ENCODE assay signal across 30 cellular contexts in genomic region chr11:110909331-110909730, GRCh38.
A peak's percentile ranks its signal among the peaks of the same experiment; 100 is the strongest.
DNase-seq lines count a peak whose midpoint lies in the region; ATAC-seq, FAIRE-seq and TF ChIP-seq lines count a peak whose summit lies in the region.
"Had no signal": no experiment of that assay in that cellular context is flagged by ENCODE, and none has a peak within 500 bp of the region (broad histone marks: within the 10 kb centered on the region; RNA-seq: fewer than 3 reads in every experiment).

No MANE protein-coding gene starts in this region.

- no peak overlapping the region for H3K4me3 Mint-ChIP-seq in activated CD4-positive, alpha-beta T cell treated with anti-CD3 and anti-CD28 coated beads, Interleukin-2, amount 10 ng/mL, durations not matched to agents 7 days and 5 days
- H3K4me3 Mint-ChIP-seq in stimulated activated effector memory CD8-positive, alpha-beta T cell treated with anti-CD3 and anti-CD28 coated beads, Interleukin-12 subunit alpha, Interleukin-12 subunit beta, amount 100 ng/mL, for 72 hours: no peak overlapping the region
- H3K4me3 Mint-ChIP-seq: activated T-cell treated with anti-CD3 and anti-CD28 coated beads, Interleukin-2, amount 50 U/mL, for 4 hours; effector memory CD8-positive, alpha-beta T cell; memory B cell had no signal

- H3K4me2 ChIP-seq in skeletal muscle satellite cell (ENCODE audit: low read length): peak overlapping the region; percentile 26

- H3K27me3 Mint-ChIP-seq in activated CD4-positive, alpha-beta T cell treated with anti-CD3 and anti-CD28 coated beads, Interleukin-2, amount 10 ng/mL, durations not matched to agents 7 days and 5 days: no peaks in the 10 kb centered on the region
- H3K27me3 Mint-ChIP-seq: memory B cell had no signal

- peaks cover 4% of the 10 kb centered on the region for H3K27me3 ChIP-seq in skeletal muscle satellite cell (ENCODE audit: control insufficient read depth, insufficient read depth, low read length)
- H3K27me3 ChIP-seq: adrenal gland, breast epithelium, testis had no signal

- H3K4me1 Mint-ChIP-seq in activated CD4-positive, alpha-beta T cell treated with anti-CD3 and anti-CD28 coated beads, Interleukin-2, amount 10 ng/mL, durations not matched to agents 7 days and 5 days: peaks cover 20% of the 10 kb centered on the region
- H3K4me1 Mint-ChIP-seq in stimulated activated effector memory CD8-positive, alpha-beta T cell treated with anti-CD3 and anti-CD28 coated beads, Interleukin-12 subunit alpha, Interleukin-12 subunit beta, amount 100 ng/mL, for 72 hours: peaks cover 12% of the 10 kb centered on the region

- H3K9me3 ChIP-seq in HEK293 (ENCODE audit: control insufficient read depth, insufficient read depth, low read depth, low read length) (no peaks in the 10 kb centered on the region), skeletal muscle satellite cell (replicated peaks; ENCODE audit: low read length) (no peaks in the 10 kb centered on the region)
- H3K9me3 ChIP-seq: adrenal gland, breast epithelium, testis had no signal

- no peak overlapping the region for H3K27ac ChIP-seq in HEK293 (ENCODE audit: extremely low read depth, low read depth, low read length)
- H3K27ac ChIP-seq: adrenal gland, C4-2B had no signal

- CTCF ChIA-PET in HEK293 (lab: Yijun Ruan, JAX): interaction anchor here (0.6 kb wide), 3 partner anchors 83 to 522 kb away, joined by 3 to 4 read pairs (median 3); no protein-coding TSS in a partner anchor
- CTCF ChIA-PET in activated CD4-positive, alpha-beta T cell treated with anti-CD3 and anti-CD28 coated beads, Interleukin-2, amount 10 ng/mL, durations not matched to agents 7 days and 5 days (lab: Charles Lee): no interaction called here

- no peak for TF ChIP-seq CTCF in HEK293 (tag by site-specific recombination; IDR thresholded peaks at IDR 0.05)

- no peak for FAIRE-seq in GM19239 (lab: Jason Lieb, UNC)
- FAIRE-seq: colon, TTC549 had no signal

- H3K4me1 ChIP-seq in HEK293 (ENCODE audit: control insufficient read depth, insufficient read depth, low read length): peaks cover 9% of the 10 kb centered on the region; the same call in 1 of the 2 replicates
- H3K4me1 ChIP-seq in skeletal muscle satellite cell (ENCODE audit: control insufficient read depth, insufficient read depth, low read length): peaks cover 27% of the 10 kb centered on the region
- H3K4me1 ChIP-seq: breast epithelium had no signal

- peak; percentile 92 for DNase-seq in amniotic epithelial cell (ENCODE audit: low read depth)
- peak; percentile 89 for DNase-seq in iris pigment epithelial cell (ENCODE audit: low read depth)
- DNase-seq in activated CD4-positive, alpha-beta T cell treated with anti-CD3 and anti-CD28 coated beads, Interleukin-2, amount 10 ng/mL, durations not matched to agents 7 days and 5 days: no peak
- DNase-seq in stimulated activated effector memory CD8-positive, alpha-beta T cell treated with anti-CD3 and anti-CD28 coated beads, Interleukin-12 subunit alpha, Interleukin-12 subunit beta, amount 100 ng/mL, for 72 hours (ENCODE audit: low spot score in 2 of 2): no peak
- no peak for DNase-seq in nucleus accumbens (lab: John Stamatoyannopoulos, UW)
- DNase-seq in GM19239 (ENCODE audit: insufficient read length, low spot score): no peak
- DNase-seq: activated CD4-positive, CD25-positive, alpha-beta regulatory T cell treated with anti-CD3 and anti-CD28 coated beads, Interleukin-2, amount 50 U/mL, for 72 hours; activated naive CD4-positive, alpha-beta T cell treated with Interleukin-2 at 50 U/mL for 16 hours; activated T-cell treated with anti-CD3 and anti-CD28 coated beads, Interleukin-2, amount 50 U/mL, for 4 hours; adrenal gland; effector memory CD8-positive, alpha-beta T cell; H7; left cardiac atrium; NCI-H1930; NCI-H2227 treated with DMSO at 0.1 percent for 48 hours; NCI-H774; OCI-M1; retina; SHP77 treated with DMSO at 0.1 percent for 48 hours; stimulated activated CD4-positive, alpha-beta T cell treated with anti-CD3 and anti-CD28 coated beads, Interleukin-12 subunit alpha, Interleukin-12 subunit beta, amount 100 ng/mL, for 4 hours; stimulated activated CD4-positive, alpha-beta T cell treated with anti-CD3 and anti-CD28 coated beads, Interleukin-4, amount 100 ng/mL, for 24 hours; stimulated activated naive CD4-positive, alpha-beta T cell; testis had no signal

- H3K36me3 ChIP-seq in HEK293 (ENCODE audit: control insufficient read depth in 2 of 2, insufficient read depth in 1 of 2, low read length in 2 of 2) (no peaks in the 10 kb centered on the region), skeletal muscle satellite cell (ENCODE audit: insufficient read depth, low read length) (no peaks in the 10 kb centered on the region)
- H3K36me3 ChIP-seq: adrenal gland, breast epithelium had no signal

- POLR2A ChIA-PET in HEK293 (lab: Yijun Ruan, JAX): no interaction called here
- POLR2A ChIA-PET in activated CD4-positive, alpha-beta T cell treated with anti-CD3 and anti-CD28 coated beads, Interleukin-2, amount 10 ng/mL, durations not matched to agents 7 days and 5 days (lab: Charles Lee): no interaction called here

- H3K4me3 ChIP-seq in HEK293 (ENCODE audit: low read depth, low read length) (no peak overlapping the region), skeletal muscle satellite cell (ENCODE audit: low read length) (no peak overlapping the region)
- H3K4me3 ChIP-seq: adrenal gland, breast epithelium, testis had no signal

- H3K36me3 Mint-ChIP-seq in activated CD4-positive, alpha-beta T cell treated with anti-CD3 and anti-CD28 coated beads, Interleukin-2, amount 10 ng/mL, durations not matched to agents 7 days and 5 days (ENCODE audit: low read depth): peaks cover 12% of the 10 kb centered on the region
- H3K36me3 Mint-ChIP-seq in stimulated activated effector memory CD8-positive, alpha-beta T cell treated with anti-CD3 and anti-CD28 coated beads, Interleukin-12 subunit alpha, Interleukin-12 subunit beta, amount 100 ng/mL, for 72 hours: no peaks in the 10 kb centered on the region
- H3K36me3 Mint-ChIP-seq: memory B cell had no signal

- H3K9me3 Mint-ChIP-seq in activated CD4-positive, alpha-beta T cell treated with anti-CD3 and anti-CD28 coated beads, Interleukin-2, amount 10 ng/mL, durations not matched to agents 7 days and 5 days: peaks cover 12% of the 10 kb centered on the region
- no peaks in the 10 kb centered on the region for H3K9me3 Mint-ChIP-seq in stimulated activated effector memory CD8-positive, alpha-beta T cell treated with anti-CD3 and anti-CD28 coated beads, Interleukin-12 subunit alpha, Interleukin-12 subunit beta, amount 100 ng/mL, for 72 hours

- H3K9ac ChIP-seq in skeletal muscle satellite cell (ENCODE audit: low read depth, low read length): no peak overlapping the region

- ATAC-seq in stimulated activated effector memory CD8-positive, alpha-beta T cell treated with anti-CD3 and anti-CD28 coated beads, Interleukin-12 subunit alpha, Interleukin-12 subunit beta, amount 100 ng/mL, for 72 hours: no peak
- ATAC-seq: effector memory CD8-positive, alpha-beta T cell had no signal

- H3K27ac Mint-ChIP-seq in activated CD4-positive, alpha-beta T cell treated with anti-CD3 and anti-CD28 coated beads, Interleukin-2, amount 10 ng/mL, durations not matched to agents 7 days and 5 days: no peak overlapping the region
- H3K27ac Mint-ChIP-seq in stimulated activated effector memory CD8-positive, alpha-beta T cell treated with anti-CD3 and anti-CD28 coated beads, Interleukin-12 subunit alpha, Interleukin-12 subunit beta, amount 100 ng/mL, for 72 hours: no peak overlapping the region
- H3K27ac Mint-ChIP-seq: effector memory CD8-positive, alpha-beta T cell; memory B cell had no signal

TF ChIP-seq in HEK293, 187 proteins besides CTCF, POLR2A, EP300 and RAD21:
- 0 out of 2 replicates have a peak, but pooled peaks have one; percentile 6 for TF ChIP-seq ZNF335 (tag by site-specific recombination; conservative IDR thresholded peaks at IDR 0.05)
- TF ChIP-seq ZNF488 (tag by site-specific recombination; IDR thresholded peaks at IDR 0.05): no peak
- TF ChIP-seq ZBTB7A (tag by site-specific recombination; IDR thresholded peaks at IDR 0.05; ENCODE audit: low read depth): no peak
- peak; percentile 75 for TF ChIP-seq PRDM6 (tag by site-specific recombination; IDR thresholded peaks at IDR 0.05)
- TF ChIP-seq WT1 (tag by site-specific recombination; IDR thresholded peaks at IDR 0.05): peak; percentile 53

Comparison
In these comparisons a context has a peak if more than half of its experiments do, and no peak if none do; other contexts are left out.
1. DNase-seq: peak in amniotic epithelial cell (single experiment) and iris pigment epithelial cell (single experiment); none in activated CD4-positive, alpha-beta T cell treated with anti-CD3 and anti-CD28 coated beads, Interleukin-2, amount 10 ng/mL, durations not matched to agents 7 days and 5 days (single experiment), stimulated activated effector memory CD8-positive, alpha-beta T cell treated with anti-CD3 and anti-CD28 coated beads, Interleukin-12 subunit alpha, Interleukin-12 subunit beta, amount 100 ng/mL, for 72 hours (0 of 2), nucleus accumbens (0 of 56) and GM19239 (single experiment).